Comparison of ENCODE assay signal across 1 cellular context in the genomic region with DNA sequence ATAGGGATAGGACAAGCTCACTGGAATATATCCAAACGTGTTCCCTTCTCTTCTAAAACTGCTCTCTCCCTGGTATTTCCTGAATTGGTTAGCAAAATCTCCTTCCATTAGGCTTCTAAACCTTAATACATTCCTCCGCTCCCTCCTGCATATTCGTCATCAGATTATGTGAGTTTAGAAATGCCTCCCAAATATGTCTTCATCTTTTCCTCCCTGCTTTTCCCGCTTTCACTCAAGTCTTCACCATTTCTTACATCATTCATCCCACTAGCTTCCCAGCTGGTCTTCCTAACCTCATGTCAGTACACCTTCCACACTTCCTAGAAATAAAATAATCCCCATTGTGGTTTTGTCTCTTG.
TF ChIP-seq lines count a peak whose summit lies in the region.

No MANE protein-coding gene starts in this region.

TF ChIP-seq in GM23338, 12 proteins besides CTCF, POLR2A, EP300 and RAD21 (continued from another document):
- TF ChIP-seq REST (IDR thresholded peaks at IDR 0.05; ENCODE audit: unreplicated experiment) = no peak
- TF ChIP-seq JUNB (IDR thresholded peaks at IDR 0.05; ENCODE audit: unreplicated experiment) = no peak
- TF ChIP-seq, protein P1, sequence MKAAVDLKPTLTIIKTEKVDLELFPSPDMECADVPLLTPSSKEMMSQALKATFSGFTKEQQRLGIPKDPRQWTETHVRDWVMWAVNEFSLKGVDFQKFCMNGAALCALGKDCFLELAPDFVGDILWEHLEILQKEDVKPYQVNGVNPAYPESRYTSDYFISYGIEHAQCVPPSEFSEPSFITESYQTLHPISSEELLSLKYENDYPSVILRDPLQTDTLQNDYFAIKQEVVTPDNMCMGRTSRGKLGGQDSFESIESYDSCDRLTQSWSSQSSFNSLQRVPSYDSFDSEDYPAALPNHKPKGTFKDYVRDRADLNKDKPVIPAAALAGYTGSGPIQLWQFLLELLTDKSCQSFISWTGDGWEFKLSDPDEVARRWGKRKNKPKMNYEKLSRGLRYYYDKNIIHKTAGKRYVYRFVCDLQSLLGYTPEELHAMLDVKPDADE (IDR thresholded peaks at IDR 0.05) = no peak
- no peak for TF ChIP-seq STAT1 (IDR thresholded peaks at IDR 0.05; ENCODE audit: unreplicated experiment)
- TF ChIP-seq ZNF114 (CRISPR knock-in tag; IDR thresholded peaks at IDR 0.05) = no peak
- no peak for TF ChIP-seq ZNF331 (CRISPR knock-in tag; IDR thresholded peaks at IDR 0.05; ENCODE audit: low read depth)
- TF ChIP-seq EZH2 (IDR thresholded peaks at IDR 0.05; ENCODE audit: low read depth, unreplicated experiment) = no peak
- no peak for TF ChIP-seq POLR2AphosphoS5 (IDR thresholded peaks at IDR 0.05; ENCODE audit: low read depth)
- TF ChIP-seq NANOG (IDR thresholded peaks at IDR 0.05; ENCODE audit: borderline replicate concordance) = no peak
